Comparison of ENCODE assay signal across 1 cellular context in the genomic region with DNA sequence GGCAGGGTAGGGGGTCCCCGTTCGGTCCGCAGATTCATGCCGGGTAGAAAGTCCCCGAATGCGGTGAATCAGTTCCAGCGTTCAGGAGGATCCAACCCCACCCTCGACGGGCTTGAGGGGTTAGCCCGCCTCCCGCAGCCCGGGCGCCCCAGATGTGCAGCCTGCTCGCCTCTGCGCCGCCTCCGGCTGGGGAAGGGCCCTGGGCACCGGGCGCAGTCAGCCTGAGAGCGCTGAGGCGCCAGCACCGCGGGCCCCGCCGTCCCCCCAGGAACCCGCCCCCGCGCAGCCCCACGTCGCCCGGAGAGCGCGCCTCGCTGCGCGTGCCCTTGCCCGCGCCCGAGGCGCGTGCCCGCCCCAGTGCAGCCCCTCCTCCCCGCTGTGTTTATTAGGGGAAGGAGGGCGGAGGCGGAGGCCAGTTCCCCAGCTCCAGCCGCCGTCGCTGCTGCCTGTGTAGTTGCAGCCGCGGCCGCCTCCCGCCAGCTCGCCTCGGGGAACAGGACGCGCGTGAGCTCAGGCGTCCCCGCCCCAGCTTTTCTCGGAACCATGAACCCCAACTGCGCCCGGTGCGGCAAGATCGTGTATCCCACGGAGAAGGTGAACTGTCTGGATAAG.
TF ChIP-seq lines count a peak whose summit lies in the region.

A gene with protein sequence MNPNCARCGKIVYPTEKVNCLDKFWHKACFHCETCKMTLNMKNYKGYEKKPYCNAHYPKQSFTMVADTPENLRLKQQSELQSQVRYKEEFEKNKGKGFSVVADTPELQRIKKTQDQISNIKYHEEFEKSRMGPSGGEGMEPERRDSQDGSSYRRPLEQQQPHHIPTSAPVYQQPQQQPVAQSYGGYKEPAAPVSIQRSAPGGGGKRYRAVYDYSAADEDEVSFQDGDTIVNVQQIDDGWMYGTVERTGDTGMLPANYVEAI (plus strand): TSS at position 412 of the 612 bp plus-strand sequence. CDS start 132 bp downstream, at position 544.

TF ChIP-seq in HEK293, 187 proteins besides CTCF, POLR2A, EP300 and RAD21 (continued from another document and continues in another):
- TF ChIP-seq, protein P1, sequence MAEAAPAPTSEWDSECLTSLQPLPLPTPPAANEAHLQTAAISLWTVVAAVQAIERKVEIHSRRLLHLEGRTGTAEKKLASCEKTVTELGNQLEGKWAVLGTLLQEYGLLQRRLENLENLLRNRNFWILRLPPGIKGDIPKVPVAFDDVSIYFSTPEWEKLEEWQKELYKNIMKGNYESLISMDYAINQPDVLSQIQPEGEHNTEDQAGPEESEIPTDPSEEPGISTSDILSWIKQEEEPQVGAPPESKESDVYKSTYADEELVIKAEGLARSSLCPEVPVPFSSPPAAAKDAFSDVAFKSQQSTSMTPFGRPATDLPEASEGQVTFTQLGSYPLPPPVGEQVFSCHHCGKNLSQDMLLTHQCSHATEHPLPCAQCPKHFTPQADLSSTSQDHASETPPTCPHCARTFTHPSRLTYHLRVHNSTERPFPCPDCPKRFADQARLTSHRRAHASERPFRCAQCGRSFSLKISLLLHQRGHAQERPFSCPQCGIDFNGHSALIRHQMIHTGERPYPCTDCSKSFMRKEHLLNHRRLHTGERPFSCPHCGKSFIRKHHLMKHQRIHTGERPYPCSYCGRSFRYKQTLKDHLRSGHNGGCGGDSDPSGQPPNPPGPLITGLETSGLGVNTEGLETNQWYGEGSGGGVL (tag by site-specific recombination; IDR thresholded peaks at IDR 0.05) = peak; percentile 65; the same call in 1 of the 2 replicates
- TF ChIP-seq ZBTB20 (tag by site-specific recombination; IDR thresholded peaks at IDR 0.05) (peak; percentile 87; the same call in 1 of the 2 replicates), ZFHX2 (tag by site-specific recombination; conservative IDR thresholded peaks at IDR 0.05) (peak; percentile 82), ZNF621 (tag by site-specific recombination; IDR thresholded peaks at IDR 0.05) (no peak), WT1 (tag by site-specific recombination; IDR thresholded peaks at IDR 0.05) (no peak), ZNF623 (tag by site-specific recombination; IDR thresholded peaks at IDR 0.05) (no peak), BCL11B (tag by site-specific recombination; IDR thresholded peaks at IDR 0.05; ENCODE audit: low read depth) (peak; percentile 87; the same call in 1 of the 2 replicates), KLF8 (tag by site-specific recombination; IDR thresholded peaks at IDR 0.05) (peak; percentile 6; the same call in 1 of the 2 replicates), SP7 (tag by site-specific recombination; IDR thresholded peaks at IDR 0.05) (peak; percentile 80), ZSCAN23 (tag by site-specific recombination; IDR thresholded peaks at IDR 0.05) (0 out of 2 replicates have a peak, but pooled peaks have one; percentile 86), GLI4 (tag by site-specific recombination; IDR thresholded peaks at IDR 0.05) (no peak), ZNF2 (tag by site-specific recombination; IDR thresholded peaks at IDR 0.05) (peak; percentile 73; the same call in 1 of the 2 replicates), FEZF1 (tag by site-specific recombination; IDR thresholded peaks at IDR 0.05) (peak; percentile 38; the same call in 1 of the 2 replicates), KLF1 (tag by site-specific recombination; IDR thresholded peaks at IDR 0.05) (peak; percentile 80; the same call in 1 of the 2 replicates), ZNF335 (tag by site-specific recombination; conservative IDR thresholded peaks at IDR 0.05) (peak; percentile 88), OSR2 (tag by site-specific recombination; IDR thresholded peaks at IDR 0.05) (no peak), ZNF654 (tag by site-specific recombination; IDR thresholded peaks at IDR 0.05; ENCODE audit: low read depth) (no peak), KLF9 (tag by site-specific recombination; IDR thresholded peaks at IDR 0.05; ENCODE audit: low read depth) (0 out of 2 replicates have a peak, but pooled peaks have one; percentile 8), ZNF138 (tag by site-specific recombination; IDR thresholded peaks at IDR 0.05; ENCODE audit: borderline replicate concordance) (no peak), ZSCAN30 (tag by site-specific recombination; IDR thresholded peaks at IDR 0.05) (peak; percentile 56; the same call in 1 of the 2 replicates), ZBTB8A (tag by site-specific recombination; IDR thresholded peaks at IDR 0.05) (peak; percentile 97), HOXD13 (CRISPR knock-in tag; IDR thresholded peaks at IDR 0.05; ENCODE audit: borderline replicate concordance) (peak; percentile 70; the same call in 1 of the 2 replicates), YY1 (tag by site-specific recombination; IDR thresholded peaks at IDR 0.05) (0 out of 2 replicates have a peak, but pooled peaks have one; percentile 4), KLF16 (tag by site-specific recombination; IDR thresholded peaks at IDR 0.05) (no peak; the same call in 1 of the 2 replicates), ZEB2 (tag by site-specific recombination; IDR thresholded peaks at IDR 0.05) (peak; percentile 66), SP2 (tag by site-specific recombination; IDR thresholded peaks at IDR 0.05) (peak; percentile 78), ZNF184 (tag by site-specific recombination; IDR thresholded peaks at IDR 0.05) (0 out of 2 replicates have a peak, but pooled peaks have one; percentile 7), ZNF404 (tag by site-specific recombination; IDR thresholded peaks at IDR 0.05) (no peak), ZNF792 (tag by site-specific recombination; IDR thresholded peaks at IDR 0.05) (peak; percentile 28; the same call in 1 of the 2 replicates), ZNF600 (tag by site-specific recombination; IDR thresholded peaks at IDR 0.05) (0 out of 2 replicates have a peak, but pooled peaks have one; percentile 61), ZNF548 (tag by site-specific recombination; IDR thresholded peaks at IDR 0.05) (no peak), ZNF211 (tag by site-specific recombination; IDR thresholded peaks at IDR 0.05; ENCODE audit: low read depth) (no peak)
- TF ChIP-seq, protein P2, sequence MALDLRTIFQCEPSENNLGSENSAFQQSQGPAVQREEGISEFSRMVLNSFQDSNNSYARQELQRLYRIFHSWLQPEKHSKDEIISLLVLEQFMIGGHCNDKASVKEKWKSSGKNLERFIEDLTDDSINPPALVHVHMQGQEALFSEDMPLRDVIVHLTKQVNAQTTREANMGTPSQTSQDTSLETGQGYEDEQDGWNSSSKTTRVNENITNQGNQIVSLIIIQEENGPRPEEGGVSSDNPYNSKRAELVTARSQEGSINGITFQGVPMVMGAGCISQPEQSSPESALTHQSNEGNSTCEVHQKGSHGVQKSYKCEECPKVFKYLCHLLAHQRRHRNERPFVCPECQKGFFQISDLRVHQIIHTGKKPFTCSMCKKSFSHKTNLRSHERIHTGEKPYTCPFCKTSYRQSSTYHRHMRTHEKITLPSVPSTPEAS (tag by site-specific recombination; IDR thresholded peaks at IDR 0.05) = 0 out of 2 replicates have a peak, but pooled peaks have one; percentile 12
- TF ChIP-seq, protein P3, sequence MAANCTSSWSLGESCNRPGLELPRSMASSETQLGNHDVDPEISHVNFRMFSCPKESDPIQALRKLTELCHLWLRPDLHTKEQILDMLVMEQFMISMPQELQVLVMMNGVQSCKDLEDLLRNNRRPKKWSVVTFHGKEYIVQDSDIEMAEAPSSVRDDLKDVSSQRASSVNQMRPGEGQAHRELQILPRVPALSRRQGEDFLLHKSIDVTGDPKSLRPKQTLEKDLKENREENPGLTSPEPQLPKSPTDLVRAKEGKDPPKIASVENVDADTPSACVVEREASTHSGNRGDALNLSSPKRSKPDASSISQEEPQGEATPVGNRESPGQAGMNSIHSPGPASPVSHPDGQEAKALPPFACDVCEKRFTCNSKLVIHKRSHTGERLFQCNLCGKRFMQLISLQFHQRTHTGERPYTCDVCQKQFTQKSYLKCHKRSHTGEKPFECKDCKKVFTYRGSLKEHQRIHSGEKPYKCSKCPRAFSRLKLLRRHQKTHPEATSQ (tag by site-specific recombination; IDR thresholded peaks at IDR 0.05) = 0 out of 2 replicates have a peak, but pooled peaks have one; percentile 25
- TF ChIP-seq, protein P4, sequence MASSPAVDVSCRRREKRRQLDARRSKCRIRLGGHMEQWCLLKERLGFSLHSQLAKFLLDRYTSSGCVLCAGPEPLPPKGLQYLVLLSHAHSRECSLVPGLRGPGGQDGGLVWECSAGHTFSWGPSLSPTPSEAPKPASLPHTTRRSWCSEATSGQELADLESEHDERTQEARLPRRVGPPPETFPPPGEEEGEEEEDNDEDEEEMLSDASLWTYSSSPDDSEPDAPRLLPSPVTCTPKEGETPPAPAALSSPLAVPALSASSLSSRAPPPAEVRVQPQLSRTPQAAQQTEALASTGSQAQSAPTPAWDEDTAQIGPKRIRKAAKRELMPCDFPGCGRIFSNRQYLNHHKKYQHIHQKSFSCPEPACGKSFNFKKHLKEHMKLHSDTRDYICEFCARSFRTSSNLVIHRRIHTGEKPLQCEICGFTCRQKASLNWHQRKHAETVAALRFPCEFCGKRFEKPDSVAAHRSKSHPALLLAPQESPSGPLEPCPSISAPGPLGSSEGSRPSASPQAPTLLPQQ (tag by site-specific recombination; IDR thresholded peaks at IDR 0.05) = peak; percentile 65
- TF ChIP-seq, protein P5, sequence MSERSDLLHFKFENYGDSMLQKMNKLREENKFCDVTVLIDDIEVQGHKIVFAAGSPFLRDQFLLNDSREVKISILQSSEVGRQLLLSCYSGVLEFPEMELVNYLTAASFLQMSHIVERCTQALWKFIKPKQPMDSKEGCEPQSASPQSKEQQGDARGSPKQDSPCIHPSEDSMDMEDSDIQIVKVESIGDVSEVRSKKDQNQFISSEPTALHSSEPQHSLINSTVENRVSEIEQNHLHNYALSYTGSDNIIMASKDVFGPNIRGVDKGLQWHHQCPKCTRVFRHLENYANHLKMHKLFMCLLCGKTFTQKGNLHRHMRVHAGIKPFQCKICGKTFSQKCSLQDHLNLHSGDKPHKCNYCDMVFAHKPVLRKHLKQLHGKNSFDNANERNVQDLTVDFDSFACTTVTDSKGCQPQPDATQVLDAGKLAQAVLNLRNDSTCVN (tag by site-specific recombination; optimal IDR thresholded peaks at IDR 0.05) = peak; percentile 95
- TF ChIP-seq, protein P6, sequence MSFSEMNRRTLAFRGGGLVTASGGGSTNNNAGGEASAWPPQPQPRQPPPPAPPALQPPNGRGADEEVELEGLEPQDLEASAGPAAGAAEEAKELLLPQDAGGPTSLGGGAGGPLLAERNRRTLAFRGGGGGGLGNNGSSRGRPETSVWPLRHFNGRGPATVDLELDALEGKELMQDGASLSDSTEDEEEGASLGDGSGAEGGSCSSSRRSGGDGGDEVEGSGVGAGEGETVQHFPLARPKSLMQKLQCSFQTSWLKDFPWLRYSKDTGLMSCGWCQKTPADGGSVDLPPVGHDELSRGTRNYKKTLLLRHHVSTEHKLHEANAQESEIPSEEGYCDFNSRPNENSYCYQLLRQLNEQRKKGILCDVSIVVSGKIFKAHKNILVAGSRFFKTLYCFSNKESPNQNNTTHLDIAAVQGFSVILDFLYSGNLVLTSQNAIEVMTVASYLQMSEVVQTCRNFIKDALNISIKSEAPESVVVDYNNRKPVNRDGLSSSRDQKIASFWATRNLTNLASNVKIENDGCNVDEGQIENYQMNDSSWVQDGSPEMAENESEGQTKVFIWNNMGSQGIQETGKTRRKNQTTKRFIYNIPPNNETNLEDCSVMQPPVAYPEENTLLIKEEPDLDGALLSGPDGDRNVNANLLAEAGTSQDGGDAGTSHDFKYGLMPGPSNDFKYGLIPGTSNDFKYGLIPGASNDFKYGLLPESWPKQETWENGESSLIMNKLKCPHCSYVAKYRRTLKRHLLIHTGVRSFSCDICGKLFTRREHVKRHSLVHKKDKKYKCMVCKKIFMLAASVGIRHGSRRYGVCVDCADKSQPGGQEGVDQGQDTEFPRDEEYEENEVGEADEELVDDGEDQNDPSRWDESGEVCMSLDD (tag by site-specific recombination; IDR thresholded peaks at IDR 0.05) = peak; percentile 80; the same call in 1 of the 2 replicates
- TF ChIP-seq, protein P7, sequence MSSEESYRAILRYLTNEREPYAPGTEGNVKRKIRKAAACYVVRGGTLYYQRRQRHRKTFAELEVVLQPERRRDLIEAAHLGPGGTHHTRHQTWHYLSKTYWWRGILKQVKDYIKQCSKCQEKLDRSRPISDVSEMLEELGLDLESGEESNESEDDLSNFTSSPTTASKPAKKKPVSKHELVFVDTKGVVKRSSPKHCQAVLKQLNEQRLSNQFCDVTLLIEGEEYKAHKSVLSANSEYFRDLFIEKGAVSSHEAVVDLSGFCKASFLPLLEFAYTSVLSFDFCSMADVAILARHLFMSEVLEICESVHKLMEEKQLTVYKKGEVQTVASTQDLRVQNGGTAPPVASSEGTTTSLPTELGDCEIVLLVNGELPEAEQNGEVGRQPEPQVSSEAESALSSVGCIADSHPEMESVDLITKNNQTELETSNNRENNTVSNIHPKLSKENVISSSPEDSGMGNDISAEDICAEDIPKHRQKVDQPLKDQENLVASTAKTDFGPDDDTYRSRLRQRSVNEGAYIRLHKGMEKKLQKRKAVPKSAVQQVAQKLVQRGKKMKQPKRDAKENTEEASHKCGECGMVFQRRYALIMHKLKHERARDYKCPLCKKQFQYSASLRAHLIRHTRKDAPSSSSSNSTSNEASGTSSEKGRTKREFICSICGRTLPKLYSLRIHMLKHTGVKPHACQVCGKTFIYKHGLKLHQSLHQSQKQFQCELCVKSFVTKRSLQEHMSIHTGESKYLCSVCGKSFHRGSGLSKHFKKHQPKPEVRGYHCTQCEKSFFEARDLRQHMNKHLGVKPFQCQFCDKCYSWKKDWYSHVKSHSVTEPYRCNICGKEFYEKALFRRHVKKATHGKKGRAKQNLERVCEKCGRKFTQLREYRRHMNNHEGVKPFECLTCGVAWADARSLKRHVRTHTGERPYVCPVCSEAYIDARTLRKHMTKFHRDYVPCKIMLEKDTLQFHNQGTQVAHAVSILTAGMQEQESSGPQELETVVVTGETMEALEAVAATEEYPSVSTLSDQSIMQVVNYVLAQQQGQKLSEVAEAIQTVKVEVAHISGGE (tag by site-specific recombination; conservative IDR thresholded peaks at IDR 0.05; ENCODE audit: low read depth) = peak; percentile 92
- TF ChIP-seq, protein P8, sequence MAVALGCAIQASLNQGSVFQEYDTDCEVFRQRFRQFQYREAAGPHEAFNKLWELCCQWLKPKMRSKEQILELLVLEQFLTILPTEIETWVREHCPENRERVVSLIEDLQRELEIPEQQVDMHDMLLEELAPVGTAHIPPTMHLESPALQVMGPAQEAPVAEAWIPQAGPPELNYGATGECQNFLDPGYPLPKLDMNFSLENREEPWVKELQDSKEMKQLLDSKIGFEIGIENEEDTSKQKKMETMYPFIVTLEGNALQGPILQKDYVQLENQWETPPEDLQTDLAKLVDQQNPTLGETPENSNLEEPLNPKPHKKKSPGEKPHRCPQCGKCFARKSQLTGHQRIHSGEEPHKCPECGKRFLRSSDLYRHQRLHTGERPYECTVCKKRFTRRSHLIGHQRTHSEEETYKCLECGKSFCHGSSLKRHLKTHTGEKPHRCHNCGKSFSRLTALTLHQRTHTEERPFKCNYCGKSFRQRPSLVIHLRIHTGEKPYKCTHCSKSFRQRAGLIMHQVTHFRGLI (tag by site-specific recombination; IDR thresholded peaks at IDR 0.05) = peak; percentile 45; the same call in 1 of the 2 replicates
- TF ChIP-seq, protein P9, sequence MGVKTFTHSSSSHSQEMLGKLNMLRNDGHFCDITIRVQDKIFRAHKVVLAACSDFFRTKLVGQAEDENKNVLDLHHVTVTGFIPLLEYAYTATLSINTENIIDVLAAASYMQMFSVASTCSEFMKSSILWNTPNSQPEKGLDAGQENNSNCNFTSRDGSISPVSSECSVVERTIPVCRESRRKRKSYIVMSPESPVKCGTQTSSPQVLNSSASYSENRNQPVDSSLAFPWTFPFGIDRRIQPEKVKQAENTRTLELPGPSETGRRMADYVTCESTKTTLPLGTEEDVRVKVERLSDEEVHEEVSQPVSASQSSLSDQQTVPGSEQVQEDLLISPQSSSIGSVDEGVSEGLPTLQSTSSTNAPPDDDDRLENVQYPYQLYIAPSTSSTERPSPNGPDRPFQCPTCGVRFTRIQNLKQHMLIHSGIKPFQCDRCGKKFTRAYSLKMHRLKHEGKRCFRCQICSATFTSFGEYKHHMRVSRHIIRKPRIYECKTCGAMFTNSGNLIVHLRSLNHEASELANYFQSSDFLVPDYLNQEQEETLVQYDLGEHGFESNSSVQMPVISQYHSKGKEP (tag by site-specific recombination; IDR thresholded peaks at IDR 0.05) = no peak; the same call in 1 of the 2 replicates
